In genomic region chr9:129733632-129733953, GRCh38 we compare ENCODE assay signal across 24 cellular contexts. TPM values are rescaled to one million over a fixed set of nuclear protein-coding genes. Genes with fewer than 3 reads are reported as not detected.
A peak's percentile ranks its signal among the peaks of the same experiment; 100 is the strongest.
DNase-seq lines count a peak whose midpoint lies in the region; ATAC-seq, FAIRE-seq and TF ChIP-seq lines count a peak whose summit lies in the region.
"Had no signal": no experiment of that assay in that cellular context is flagged by ENCODE, and none has a peak within 500 bp of the region (broad histone marks: within the 10 kb centered on the region; RNA-seq: fewer than 3 reads in every experiment).

No MANE protein-coding gene starts in this region.

- intact Hi-C loops in K562 (cut with micrococcal nuclease): loop anchor here (10.0 kb wide), 1 partner anchor 151 kb away; no protein-coding TSS in a partner anchor

- no peak overlapping the region for H3K4me3 Mint-ChIP-seq in T-helper 1 cell treated with Interleukin-12 subunit alpha and Interleukin-12 subunit beta and Interleukin-4 antibody, amounts not matched to agents 30 μg/mL and 1 μg/mL, for 36 hours
- H3K4me3 Mint-ChIP-seq: CD4-positive, alpha-beta T cell; CD8-positive, alpha-beta memory T cell had no signal

- H3K27me3 Mint-ChIP-seq in T-helper 1 cell treated with Interleukin-12 subunit alpha and Interleukin-12 subunit beta and Interleukin-4 antibody, amounts not matched to agents 30 μg/mL and 1 μg/mL, for 36 hours (ENCODE audit: low read depth): peaks cover 16% of the 10 kb centered on the region

- H2AFZ ChIP-seq in K562 (ENCODE audit: low read depth, low read length) (no peak overlapping the region), osteoblast (ENCODE audit: low read length) (no peak overlapping the region)

- H3K4me3 ChIP-seq in K562: no peak overlapping the region
- no peak overlapping the region for H3K4me3 ChIP-seq in osteoblast (ENCODE audit: insufficient read depth, low read length)
- H3K4me3 ChIP-seq: BLaER1 treated with 17β-estradiol and CSF1 and Interleukin-3, amounts not matched to agents 10 nM and 100 nM; GM12878 had no signal

- H3K79me2 ChIP-seq in K562 (ENCODE audit: control insufficient read depth, insufficient read depth, low read length): no peaks in the 10 kb centered on the region
- no peaks in the 10 kb centered on the region for H3K79me2 ChIP-seq in osteoblast (ENCODE audit: insufficient read depth, low read length)

- peaks cover 8% of the 10 kb centered on the region for H3K4me1 Mint-ChIP-seq in T-helper 1 cell treated with Interleukin-12 subunit alpha and Interleukin-12 subunit beta and Interleukin-4 antibody, amounts not matched to agents 30 μg/mL and 1 μg/mL, for 36 hours (ENCODE audit: low read depth)

- TF ChIP-seq RAD21 in K562 (CRISPR knock-in tag; conservative IDR thresholded peaks at IDR 0.05 in 1 of 2, IDR thresholded peaks at IDR 0.05 in 1 of 2): no peak

- no peaks in the 10 kb centered on the region for H3K9me3 Mint-ChIP-seq in T-helper 1 cell treated with Interleukin-12 subunit alpha and Interleukin-12 subunit beta and Interleukin-4 antibody, amounts not matched to agents 30 μg/mL and 1 μg/mL, for 36 hours
- H3K9me3 Mint-ChIP-seq: CD4-positive, alpha-beta T cell; CD8-positive, alpha-beta memory T cell had no signal

- H3K36me3 Mint-ChIP-seq in T-helper 1 cell treated with Interleukin-12 subunit alpha and Interleukin-12 subunit beta and Interleukin-4 antibody, amounts not matched to agents 30 μg/mL and 1 μg/mL, for 36 hours (ENCODE audit: low read depth): no peaks in the 10 kb centered on the region
- H3K36me3 Mint-ChIP-seq: CD8-positive, alpha-beta memory T cell had no signal

- TF ChIP-seq CTCF in K562 (IDR thresholded peaks at IDR 0.05 in 2 of 3, conservative IDR thresholded peaks at IDR 0.05 in 1 of 3; ENCODE audit: insufficient read depth in 2 of 3, low read depth in 1 of 3, low read length in 3 of 3): no peak
- no peak for TF ChIP-seq CTCF in osteoblast (IDR thresholded peaks at IDR 0.05; ENCODE audit: extremely low read depth, low read depth, low read length)

- FAIRE-seq in K562 (lab: Jason Lieb, UNC): no peak
- FAIRE-seq: A204.1, D721Med, GM12878, H54 had no signal

- CTCF ChIA-PET in K562 (lab: Yijun Ruan, JAX; ENCODE audit: low intra/inter-chr PET ratio): no interaction called here

- no peaks in the 10 kb centered on the region for H3K36me3 ChIP-seq in K562 (ENCODE audit: control insufficient read depth, insufficient read depth, low read length)
- peaks cover 2% of the 10 kb centered on the region for H3K36me3 ChIP-seq in osteoblast (ENCODE audit: insufficient read depth, low read length)
- H3K36me3 ChIP-seq: BE2C had no signal

- 2% methylated on average over 2 of the region's 2 CpGs for WGBS in K562 (ENCODE audit: insufficient coverage, low coverage, missing lambda C conversion rate)

- H3K27ac Mint-ChIP-seq in T-helper 1 cell treated with Interleukin-12 subunit alpha and Interleukin-12 subunit beta and Interleukin-4 antibody, amounts not matched to agents 30 μg/mL and 1 μg/mL, for 36 hours: peak overlapping the region; percentile 20
- H3K27ac Mint-ChIP-seq: CD4-positive, alpha-beta T cell; CD8-positive, alpha-beta memory T cell had no signal

- no TSS peak for BruUV-seq in K562 (replicated peaks; lab: Mats Ljungman, UMichigan)

- H3K9me3 ChIP-seq in K562 (replicated peaks; ENCODE audit: control insufficient read depth, insufficient read depth, low read depth, low read length): no peaks in the 10 kb centered on the region
- no peaks in the 10 kb centered on the region for H3K9me3 ChIP-seq in osteoblast (ENCODE audit: low read depth, low read length)
- H3K9me3 ChIP-seq: BE2C; BLaER1 treated with 17β-estradiol and CSF1 and Interleukin-3, amounts not matched to agents 10 nM and 100 nM had no signal

- POLR2A ChIA-PET in K562 (lab: Yijun Ruan, JAX): interaction anchor here (1.2 kb wide), 1 partner anchor 57 kb away, joined by 3 read pairs; no protein-coding TSS in a partner anchor

- TF ChIP-seq POLR2A in K562 (conservative IDR thresholded peaks at IDR 0.05): no peak

- DNase-seq in T-helper 1 cell (no peak), K562 (ENCODE audit: extremely low read depth in 1 of 4, low spot score in 3 of 4) (no peak), osteoblast (ENCODE audit: insufficient read length, low spot score, missing footprints) (peak; percentile 58), mesenteric fat pad (ENCODE audit: low spot score) (no peak), iPS-NIHi7 (ENCODE audit: extremely low spot score) (no peak)
- DNase-seq: ACHN; AML-193; BE2C; CD4-positive, alpha-beta T cell; CD8-positive, alpha-beta memory T cell; DMS 273 treated with DMSO at 0.1 percent for 48 hours; DMS79; EL; GDM1; GOT3; HCEC 1CT had no signal

- H4K20me1 ChIP-seq in K562 (replicated peaks; ENCODE audit: control insufficient read depth, insufficient read depth, low read length): no peaks in the 10 kb centered on the region
- no peaks in the 10 kb centered on the region for H4K20me1 ChIP-seq in osteoblast (ENCODE audit: insufficient read depth, low read length)
- H4K20me1 ChIP-seq: BLaER1 treated with 17β-estradiol and CSF1 and Interleukin-3, amounts not matched to agents 10 nM and 100 nM had no signal

- H3K9ac ChIP-seq in K562 (ENCODE audit: insufficient read depth in 1 of 2, low read depth in 2 of 2, low read length in 2 of 2): peak overlapping the region in 1 of 2 experiments; percentile 77; a peak in 2 of 4 replicates

- H3K4me2 ChIP-seq in K562 (ENCODE audit: insufficient read depth, low read length) (no peak overlapping the region), osteoblast (ENCODE audit: insufficient read depth, low read length) (no peak overlapping the region)
- H3K4me2 ChIP-seq: BLaER1 treated with 17β-estradiol and CSF1 and Interleukin-3, amounts not matched to agents 10 nM and 100 nM had no signal

- H3K4me1 ChIP-seq in K562 (replicated peaks in 1 of 2; ENCODE audit: control insufficient read depth in 2 of 2, insufficient read depth in 2 of 2, low read length in 2 of 2): peaks cover 6 to 36% of the 10 kb centered on the region in 2 experiments; a peak in 4 of 5 replicates
- H3K4me1 ChIP-seq in osteoblast (ENCODE audit: insufficient read depth, low read length): peaks cover 6% of the 10 kb centered on the region
- H3K4me1 ChIP-seq: BE2C had no signal

- ATAC-seq in K562 (no peak), HG03442 (IDR thresholded peaks at IDR 0.05; ENCODE audit: unreplicated experiment) (no peak)
- ATAC-seq: GM12878 had no signal

- H3K27me3 ChIP-seq in K562 (ENCODE audit: control insufficient read depth in 2 of 2, insufficient read depth in 2 of 2, low read length in 2 of 2): peaks cover 26 to 44% of the 10 kb centered on the region in 2 experiments
- no peaks in the 10 kb centered on the region for H3K27me3 ChIP-seq in osteoblast (ENCODE audit: insufficient read depth, low read length)
- H3K27me3 ChIP-seq: BE2C had no signal

- H3K27ac ChIP-seq in K562 (ENCODE audit: extremely low read depth, low read depth, low read length) (no peak overlapping the region), osteoblast (ENCODE audit: low read depth, low read length) (no peak overlapping the region)
- H3K27ac ChIP-seq: 22Rv1; BLaER1 treated with 17β-estradiol and CSF1 and Interleukin-3, amounts not matched to agents 10 nM and 100 nM had no signal

- TF ChIP-seq EP300 in K562 (IDR thresholded peaks at IDR 0.05; ENCODE audit: low read length): no peak

- H3K9me1 ChIP-seq in K562 (ENCODE audit: control insufficient read depth, insufficient read depth, low read length): no peaks in the 10 kb centered on the region

- in situ Hi-C loops in K562 (cut with MboI): no loop called here

TF ChIP-seq in K562, 482 proteins besides CTCF, POLR2A, EP300 and RAD21 (continues in another document):
- TF ChIP-seq ZFP36 (IDR thresholded peaks at IDR 0.05; ENCODE audit: low read depth, low read length, partially characterized antibody): peak; percentile 84

RNA-seq across cellular contexts. Expression of gene PTGES, which starts 19.2 kb away (rescaled TPM):
- 0.28 TPM in 1 of 2 replicates, not detected in the other for total RNA-seq in K562 (2011; cell fraction: chromatin; rRNA removed; ENCODE audit: low replicate concordance)
- not detected in 2 replicates for total RNA-seq in K562 (2011; cell fraction: nucleolus; rRNA removed)
- 0.22 TPM in 1 of 2 replicates, not detected in the other for total RNA-seq in K562 (2011; cell fraction: nucleoplasm; rRNA removed)
- total RNA-seq in K562 (2014; rRNA removed) (0.08 TPM in 1 of 2 replicates, not detected in the other), K562 (2014; rRNA removed; fragmentation: Illumina TruSeq; extraction: Trizol) (not detected in 2 replicates), K562 (2015; rRNA removed; fragmentation: Illumina TruSeq; extraction: Trizol) (not detected in 2 replicates), K562 (2021) (not detected in 2 replicates), osteoblast (70.9 and 115 TPM in 2 replicates), mesenteric fat pad (14.1 TPM)
- polyA plus RNA-seq in K562 (2011; rRNA removed) (0.05 and 0.13 TPM in 2 replicates), K562 (2014; fragmentation: Illumina TruSeq; extraction: Trizol) (0.11 TPM in 1 of 2 replicates, not detected in the other), K562 (2014; fragmentation: Nextera tagmentation; extraction: Ambion mirVana) (not detected), K562 (2014; rRNA removed) (not detected in 2 replicates)
- 0.21 and 0.25 TPM in 2 replicates for polyA plus RNA-seq in K562 (2011; cell fraction: cytosol; rRNA removed)
- 0.07 TPM in 1 of 2 replicates, not detected in the other for polyA plus RNA-seq in K562 (2011; cell fraction: nucleus; rRNA removed)
- 0.10 and 0.30 TPM in 2 replicates for polyA plus RNA-seq in K562 (2012)
- 0.09 and 0.18 TPM in 2 replicates for polyA minus RNA-seq in K562 (2011; rRNA and poly(A)+ RNA removed)
- 0.76 and 1.2 TPM in 2 replicates for polyA minus RNA-seq in K562 (2011; cell fraction: cytosol; rRNA and poly(A)+ RNA removed)
- polyA minus RNA-seq in K562 (2011; cell fraction: nucleus; rRNA and poly(A)+ RNA removed): 0.33 and 0.40 TPM in 2 replicates
- total RNA-seq: CD8-positive, alpha-beta memory T cell; GM12878 had no signal
- polyA plus RNA-seq: CD8-positive, alpha-beta memory T cell had no signal

Comparison
In these comparisons a context has a peak if more than half of its experiments do, and no peak if none do; other contexts are left out.
1. RNA of gene PTGES, which starts 19.2 kb away (total RNA-seq): 70.9 to 115 TPM in osteoblast and 14.1 TPM in mesenteric fat pad (single experiment); 0.08 to 0.28 TPM in K562; every median in the first group is over 10 times any median in the second.